ENCODE assay signal across 8 cellular contexts in genomic region chr10:11036424-11037011, GRCh38. TPM values are rescaled to one million over a fixed set of nuclear protein-coding genes. Genes with fewer than 3 reads are reported as not detected.
DNase-seq lines count a peak whose midpoint lies in the region; ATAC-seq and TF ChIP-seq lines count a peak whose summit lies in the region.

No MANE protein-coding gene starts in this region.

- peak; percentile 71 for TF ChIP-seq CTCF in IMR-90 (conservative IDR thresholded peaks at IDR 0.05; ENCODE audit: low read depth, low read length)
- TF ChIP-seq CTCF in right lobe of liver (IDR thresholded peaks at IDR 0.05), result peak; percentile 37 to 61 (median 57)

- no peak overlapping the region for H2BK120ac ChIP-seq in IMR-90 (ENCODE audit: low read depth, low read length)

- H3K18ac ChIP-seq in IMR-90 (ENCODE audit: low read depth, low read length), result no peak overlapping the region

- H2BK20ac ChIP-seq in IMR-90 (ENCODE audit: low read depth, low read length), result no peak overlapping the region

- H2BK5ac ChIP-seq in IMR-90 (ENCODE audit: low read depth, low read length, poor library complexity, severe bottlenecking), result no peak overlapping the region

- no peak overlapping the region for H4K8ac ChIP-seq in IMR-90 (ENCODE audit: low read depth in 2 of 2, low read length in 2 of 2)

- H3K56ac ChIP-seq in IMR-90 (ENCODE audit: extremely low read depth, insufficient read depth, low read length), result no peak overlapping the region

- intact Hi-C loops in IMR-90 (cut with micrococcal nuclease), result loop anchor here (1.0 to 10.0 kb wide), 8 partner anchors 234 to 1694 kb away; no protein-coding TSS in a partner anchor
- intact Hi-C loops in right lobe of liver (cut with DNase I), result no loop called here

- H3K4me1 Mint-ChIP-seq in activated naive CD4-positive, alpha-beta T cell treated with anti-CD3 and anti-CD28 coated beads, Interleukin-2, amount 10 ng/mL, durations not matched to agents 7 days and 5 days, result peaks cover 4% of the 10 kb centered on the region

- 0 out of 3 replicates have a peak overlapping the region, but pooled peaks have one; percentile 13 for H2BK15ac ChIP-seq in IMR-90 (ENCODE audit: low read depth, low read length)

- H3K9me3 ChIP-seq in IMR-90 (ENCODE audit: control insufficient read depth, insufficient read depth, low read length) (no peaks in the 10 kb centered on the region), right lobe of liver (no peaks in the 10 kb centered on the region)

- no peaks in the 10 kb centered on the region for H3K79me1 ChIP-seq in IMR-90 (ENCODE audit: low read depth in 1 of 2, low read length in 2 of 2)

- H3K9me3 Mint-ChIP-seq in activated naive CD4-positive, alpha-beta T cell treated with anti-CD3 and anti-CD28 coated beads, Interleukin-2, amount 10 ng/mL, durations not matched to agents 7 days and 5 days, result no peaks in the 10 kb centered on the region

- H3K27me3 ChIP-seq in IMR-90 (ENCODE audit: control insufficient read depth, insufficient read depth, low read length) (peaks cover 2% of the 10 kb centered on the region; the same call in 1 of the 2 replicates), right lobe of liver (no peaks in the 10 kb centered on the region)

- no peak overlapping the region for H4K5ac ChIP-seq in IMR-90 (ENCODE audit: low read depth, low read length)

- TF ChIP-seq POLR2A in IMR-90 (IDR thresholded peaks at IDR 0.05; ENCODE audit: low read depth, low read length) (no peak), right lobe of liver (IDR thresholded peaks at IDR 0.05) (no peak)

- DNase-seq in COLO829 (ENCODE audit: low spot score) (peak; percentile 66), IMR-90 (peak; percentile 62), T47D (ENCODE audit: low read depth in 1 of 2, low spot score in 1 of 2) (peak; percentile 53 to 65), right lobe of liver (no peak)
- DNase-seq in activated naive CD4-positive, alpha-beta T cell treated with anti-CD3 and anti-CD28 coated beads, Interleukin-2, amount 10 ng/mL, durations not matched to agents 7 days and 5 days, result no peak

- TF ChIP-seq RAD21 in IMR-90 (IDR thresholded peaks at IDR 0.05; ENCODE audit: low read length), result peak; percentile 85

- ATAC-seq in IMR-90 (ENCODE audit: low read depth) (peak; percentile 86), right lobe of liver (peak; percentile 67 to 77 (median 73)), GM21381 (IDR thresholded peaks at IDR 0.05; ENCODE audit: unreplicated experiment) (no peak), HG02763 (IDR thresholded peaks at IDR 0.05; ENCODE audit: unreplicated experiment) (no peak), HG03139 (IDR thresholded peaks at IDR 0.05; ENCODE audit: unreplicated experiment) (no peak)

- H3K4me3 ChIP-seq in IMR-90 (ENCODE audit: insufficient read depth, low read depth, low read length) (no peak overlapping the region), right lobe of liver (no peak overlapping the region)

- no peak overlapping the region for H2AK5ac ChIP-seq in IMR-90 (ENCODE audit: low read depth, low read length)

- no peak overlapping the region for H3K23ac ChIP-seq in IMR-90 (ENCODE audit: low read depth, low read length)

- no peak overlapping the region for H2AK9ac ChIP-seq in IMR-90 (replicated peaks; ENCODE audit: low read depth, low read length, poor library complexity)

- H3K36me3 Mint-ChIP-seq in activated naive CD4-positive, alpha-beta T cell treated with anti-CD3 and anti-CD28 coated beads, Interleukin-2, amount 10 ng/mL, durations not matched to agents 7 days and 5 days, result no peaks in the 10 kb centered on the region

- H3K4ac ChIP-seq in IMR-90 (ENCODE audit: low read depth, low read length), result no peak overlapping the region; the same call in 1 of the 2 replicates

- H3K14ac ChIP-seq in IMR-90 (replicated peaks; ENCODE audit: low read depth, low read length), result no peak overlapping the region

- no peak overlapping the region for H2AFZ ChIP-seq in IMR-90 (replicated peaks; ENCODE audit: low read length, poor library complexity)

- POLR2A ChIA-PET in IMR-90 (lab: Charles Lee; ENCODE audit: unreplicated experiment), result no interaction called here

- H3K27ac Mint-ChIP-seq in activated naive CD4-positive, alpha-beta T cell treated with anti-CD3 and anti-CD28 coated beads, Interleukin-2, amount 10 ng/mL, durations not matched to agents 7 days and 5 days, result no peak overlapping the region

- no TSS peak for BruUV-seq in IMR-90 (replicated peaks; lab: Mats Ljungman, UMichigan)

- H4K91ac ChIP-seq in IMR-90 (ENCODE audit: insufficient read depth, low read depth, low read length), result no peak overlapping the region

- in situ Hi-C loops in IMR-90 (cut with MboI; ENCODE audit: low sequenced_read_pairs), result loop anchor here (10.0 kb wide), 2 partner anchors 1422 to 1702 kb away; no protein-coding TSS in a partner anchor
- in situ Hi-C loops in T47D (cut with HindIII; ENCODE audit: low pct_unique_long_range_greater_than_20kb, low sequenced_read_pairs), result no loop called here

- peaks cover 24% of the 10 kb centered on the region for H3K27me3 Mint-ChIP-seq in activated naive CD4-positive, alpha-beta T cell treated with anti-CD3 and anti-CD28 coated beads, Interleukin-2, amount 10 ng/mL, durations not matched to agents 7 days and 5 days

- H3K9me1 ChIP-seq in IMR-90 (ENCODE audit: insufficient read depth, low read length), result no peaks in the 10 kb centered on the region

- no peaks in the 10 kb centered on the region for H3K4me1 ChIP-seq in IMR-90 (ENCODE audit: control insufficient read depth, insufficient read depth, low read length)
- H3K4me1 ChIP-seq in right lobe of liver, result no peaks in the 10 kb centered on the region

- no peaks in the 10 kb centered on the region for H4K20me1 ChIP-seq in IMR-90 (ENCODE audit: insufficient read depth, low read length)

- dilution Hi-C loops in IMR-90 (cut with HindIII; ENCODE audit: low sequenced_read_pairs, unreplicated experiment), result no loop called here

- no peaks in the 10 kb centered on the region for H3K36me3 ChIP-seq in IMR-90 (ENCODE audit: control insufficient read depth, insufficient read depth, low read length)
- no peaks in the 10 kb centered on the region for H3K36me3 ChIP-seq in right lobe of liver

- CTCF ChIA-PET in IMR-90 (lab: Yijun Ruan, JAX), result interaction anchor here (1.1 to 2.1 kb wide), 4 partner anchors 119 to 1428 kb away, joined by 3 to 11 read pairs (median 6); no protein-coding TSS in a partner anchor
- CTCF ChIA-PET in activated naive CD4-positive, alpha-beta T cell treated with anti-CD3 and anti-CD28 coated beads, Interleukin-2, amount 10 ng/mL, durations not matched to agents 7 days and 5 days (lab: Charles Lee), result interaction anchor here (1.3 kb wide), 1 partner anchor 1694 kb away, joined by 4 read pairs; no protein-coding TSS in a partner anchor

- no peak overlapping the region for H3K4me2 ChIP-seq in IMR-90 (ENCODE audit: low read depth, low read length)

- WGBS in IMR-90 (ENCODE audit: extremely low coverage in 2 of 2, insufficient read length in 1 of 2), 2 experiments, result no CpG with 5 or more reads among the region's 5 CpGs
- 56% methylated on average over 5 of the region's 5 CpGs for WGBS in right lobe of liver (ENCODE audit: insufficient coverage, low coverage, low lambda C conversion rate, missing lambda C conversion rate)

- H3K9ac ChIP-seq in IMR-90 (ENCODE audit: low read depth, low read length), result no peak overlapping the region

- H3K4me3 Mint-ChIP-seq in activated naive CD4-positive, alpha-beta T cell treated with anti-CD3 and anti-CD28 coated beads, Interleukin-2, amount 10 ng/mL, durations not matched to agents 7 days and 5 days, result no peak overlapping the region

- no peak overlapping the region for H3K27ac ChIP-seq in IMR-90 (ENCODE audit: insufficient read depth, low read length)
- H3K27ac ChIP-seq in right lobe of liver, result no peak overlapping the region

TF ChIP-seq in IMR-90, 13 proteins besides CTCF, POLR2A, EP300 and RAD21:
- TF ChIP-seq USF2 (IDR thresholded peaks at IDR 0.05; ENCODE audit: low read depth, low read length), result no peak
- TF ChIP-seq CHD1 (IDR thresholded peaks at IDR 0.05; ENCODE audit: low read depth, low read length), result no peak
- no peak for TF ChIP-seq CEBPB (IDR thresholded peaks at IDR 0.05; ENCODE audit: low read depth, low read length)
- TF ChIP-seq MAFK (IDR thresholded peaks at IDR 0.05; ENCODE audit: low read depth, low read length), result no peak
- no peak for TF ChIP-seq ELK1 (IDR thresholded peaks at IDR 0.05; ENCODE audit: borderline replicate concordance, low read depth, low read length)
- no peak for TF ChIP-seq FOS (IDR thresholded peaks at IDR 0.05; ENCODE audit: low read depth, low read length)
- TF ChIP-seq RCOR1 (IDR thresholded peaks at IDR 0.05; ENCODE audit: insufficient replicate concordance, low read length), result no peak
- peak; percentile 91 for TF ChIP-seq SMC3 (IDR thresholded peaks at IDR 0.05; ENCODE audit: low read depth, low read length)

RNA-seq across cellular contexts. Expression of gene CELF2, which starts 18.8 kb away (rescaled TPM):
- total RNA-seq in IMR-90 (2012; rRNA removed) (5.6 and 6.6 TPM in 2 replicates), right lobe of liver (1 to 10 TPM; 2.4 to 6.2 (median 3.7) TPM)
- polyA plus RNA-seq in IMR-90 (2012; rRNA removed), result 3.5 and 3.6 TPM in 2 replicates
- polyA plus RNA-seq in IMR-90 (2012; cell fraction: cytosol; rRNA removed), result 3.6 and 5.0 TPM in 2 replicates
- 2.0 and 2.9 TPM in 2 replicates for polyA plus RNA-seq in IMR-90 (2012; cell fraction: nucleus; rRNA removed; ENCODE audit: low replicate concordance)

Comparison
In these comparisons a context has a peak if more than half of its experiments do, and no peak if none do; other contexts are left out.
1. DNase-seq: peak in COLO829 (single experiment), IMR-90 (single experiment) and T47D (2 of 2); none in right lobe of liver (0 of 3) and activated naive CD4-positive, alpha-beta T cell treated with anti-CD3 and anti-CD28 coated beads, Interleukin-2, amount 10 ng/mL, durations not matched to agents 7 days and 5 days (single experiment).
2. ATAC-seq: peak in IMR-90 (single experiment) and right lobe of liver (4 of 4); none in GM21381 (single experiment), HG02763 (single experiment) and HG03139 (single experiment).